ENCODE assay signal across 1 cellular context in genomic region chr19:55206664-55207500, GRCh38.
TF ChIP-seq lines count a peak whose summit lies in the region.

No MANE protein-coding gene starts in this region.

TF ChIP-seq in K562, 482 proteins besides CTCF, POLR2A, EP300 and RAD21 (continued from another document and continues in another):
- no peak for TF ChIP-seq ELK1 (CRISPR knock-in tag; IDR thresholded peaks at IDR 0.05)
- TF ChIP-seq PATZ1 (CRISPR knock-in tag; IDR thresholded peaks at IDR 0.05; ENCODE audit: borderline replicate concordance) = no peak
- peak; percentile 62 for TF ChIP-seq SMAD1 (IDR thresholded peaks at IDR 0.05; ENCODE audit: low read depth, low read length, partially characterized antibody)
- TF ChIP-seq EHMT2 (IDR thresholded peaks at IDR 0.05) = no peak
- TF ChIP-seq FUS (optimal IDR thresholded peaks at IDR 0.05; ENCODE audit: low read depth, low read length) = no peak
- TF ChIP-seq FIP1L1 (IDR thresholded peaks at IDR 0.05; ENCODE audit: low read depth, low read length, poor library complexity, severe bottlenecking) = no peak
- no peak for TF ChIP-seq FOXJ3 (CRISPR knock-in tag; IDR thresholded peaks at IDR 0.05)
- TF ChIP-seq HSF4 (CRISPR knock-in tag; IDR thresholded peaks at IDR 0.05; ENCODE audit: borderline replicate concordance) = no peak
- no peak for TF ChIP-seq ZNF197 (CRISPR knock-in tag; IDR thresholded peaks at IDR 0.05; ENCODE audit: low read depth)
- no peak for TF ChIP-seq KLF10 (CRISPR knock-in tag; IDR thresholded peaks at IDR 0.05)
- no peak for TF ChIP-seq MYBL2 (IDR thresholded peaks at IDR 0.05; ENCODE audit: low read depth)
- TF ChIP-seq MYBL2 (CRISPR knock-in tag; IDR thresholded peaks at IDR 0.05; ENCODE audit: borderline replicate concordance) = no peak
- no peak for TF ChIP-seq THAP12 (CRISPR knock-in tag; IDR thresholded peaks at IDR 0.05)
- peak; percentile 71 for TF ChIP-seq PML (IDR thresholded peaks at IDR 0.05; ENCODE audit: low read length)
- no peak for TF ChIP-seq E2F3 (CRISPR knock-in tag; IDR thresholded peaks at IDR 0.05)
- TF ChIP-seq NFIC (IDR thresholded peaks at IDR 0.05) = peak; percentile 97
- no peak for TF ChIP-seq ZNF644 (tag; IDR thresholded peaks at IDR 0.05; ENCODE audit: low read depth)
- TF ChIP-seq ZNF134 (CRISPR knock-in tag; conservative IDR thresholded peaks at IDR 0.05) = no peak
- no peak for TF ChIP-seq ZNF75A (CRISPR knock-in tag; IDR thresholded peaks at IDR 0.05)
- TF ChIP-seq USF1 (CRISPR knock-in tag; IDR thresholded peaks at IDR 0.05) = no peak
- no peak for TF ChIP-seq SAFB (IDR thresholded peaks at IDR 0.05; ENCODE audit: borderline replicate concordance, low read depth, low read length)
- 0 out of 4 replicates have a peak, but pooled peaks of 1 of the 2 experiments have one; percentile 54 for TF ChIP-seq HDAC1 (IDR thresholded peaks at IDR 0.05)
- TF ChIP-seq PRDM10 (IDR thresholded peaks at IDR 0.05; ENCODE audit: partially characterized antibody) = peak; percentile 17
- TF ChIP-seq ILK (tag; IDR thresholded peaks at IDR 0.05; ENCODE audit: borderline replicate concordance, low read depth) = no peak
- TF ChIP-seq SUPT5H (IDR thresholded peaks at IDR 0.05) = peak; percentile 90
- TF ChIP-seq ZNF146 (CRISPR knock-in tag; IDR thresholded peaks at IDR 0.05; ENCODE audit: unreplicated experiment) = no peak
- TF ChIP-seq ZNF431 (CRISPR knock-in tag; IDR thresholded peaks at IDR 0.05) = no peak
- TF ChIP-seq AFF4 (CRISPR knock-in tag; IDR thresholded peaks at IDR 0.05) = no peak
- peak; percentile 100 for TF ChIP-seq JUND (IDR thresholded peaks at IDR 0.05; ENCODE audit: borderline replicate concordance, low read depth, low read length)
- TF ChIP-seq JUND (tag; IDR thresholded peaks at IDR 0.05; ENCODE audit: borderline replicate concordance, low read depth, low read length) = peak; percentile 98; the same call in 2 of the 3 replicates
- no peak for TF ChIP-seq BCOR (IDR thresholded peaks at IDR 0.05)
- TF ChIP-seq MCM7 (IDR thresholded peaks at IDR 0.05) = no peak
- TF ChIP-seq ZNF507 (tag; conservative IDR thresholded peaks at IDR 0.05) = no peak
- TF ChIP-seq ZNF324 (CRISPR knock-in tag; IDR thresholded peaks at IDR 0.05) = no peak
- TF ChIP-seq ZBTB40 (IDR thresholded peaks at IDR 0.05) = 0 out of 2 replicates have a peak, but pooled peaks have one; percentile 41
- no peak for TF ChIP-seq ZBTB40 (CRISPR knock-in tag; IDR thresholded peaks at IDR 0.05)
- peak; percentile 65 for TF ChIP-seq RBBP5 (IDR thresholded peaks at IDR 0.05; ENCODE audit: borderline replicate concordance, insufficient read depth, low read length, poor library complexity, severe bottlenecking)
- TF ChIP-seq PTBP1 (IDR thresholded peaks at IDR 0.05; ENCODE audit: low read depth, low read length) = no peak
- no peak for TF ChIP-seq BDP1 (IDR thresholded peaks at IDR 0.05; ENCODE audit: insufficient read depth, insufficient read length)
- peak; percentile 76 for TF ChIP-seq TAF9B (IDR thresholded peaks at IDR 0.05; ENCODE audit: partially characterized antibody)
